Comparison of ENCODE assay signal across 1 cellular context in the genomic region with DNA sequence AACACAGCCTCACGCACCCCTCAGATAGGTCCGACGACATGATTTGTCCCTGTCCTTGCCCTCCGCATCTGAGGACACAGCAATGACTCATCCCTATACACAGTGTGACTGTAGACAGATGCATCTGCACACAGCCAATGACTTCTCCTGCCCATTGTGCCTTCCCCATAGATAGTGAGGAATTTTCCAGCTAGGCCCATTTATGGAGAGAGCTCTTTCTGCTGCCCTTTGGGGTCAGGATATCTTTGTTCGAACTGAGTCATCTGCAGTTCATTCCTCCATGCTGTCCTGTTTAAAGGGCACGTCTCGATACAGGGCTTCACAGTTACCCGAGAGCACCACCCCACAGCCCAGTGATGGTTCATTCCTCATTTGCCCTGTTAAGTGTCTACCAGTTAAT.
TF ChIP-seq lines count a peak whose summit lies in the region.

No MANE protein-coding gene starts in this region.

TF ChIP-seq in liver, 16 proteins besides CTCF, POLR2A, EP300 and RAD21 (continued from another document):
- TF ChIP-seq, protein P1, sequence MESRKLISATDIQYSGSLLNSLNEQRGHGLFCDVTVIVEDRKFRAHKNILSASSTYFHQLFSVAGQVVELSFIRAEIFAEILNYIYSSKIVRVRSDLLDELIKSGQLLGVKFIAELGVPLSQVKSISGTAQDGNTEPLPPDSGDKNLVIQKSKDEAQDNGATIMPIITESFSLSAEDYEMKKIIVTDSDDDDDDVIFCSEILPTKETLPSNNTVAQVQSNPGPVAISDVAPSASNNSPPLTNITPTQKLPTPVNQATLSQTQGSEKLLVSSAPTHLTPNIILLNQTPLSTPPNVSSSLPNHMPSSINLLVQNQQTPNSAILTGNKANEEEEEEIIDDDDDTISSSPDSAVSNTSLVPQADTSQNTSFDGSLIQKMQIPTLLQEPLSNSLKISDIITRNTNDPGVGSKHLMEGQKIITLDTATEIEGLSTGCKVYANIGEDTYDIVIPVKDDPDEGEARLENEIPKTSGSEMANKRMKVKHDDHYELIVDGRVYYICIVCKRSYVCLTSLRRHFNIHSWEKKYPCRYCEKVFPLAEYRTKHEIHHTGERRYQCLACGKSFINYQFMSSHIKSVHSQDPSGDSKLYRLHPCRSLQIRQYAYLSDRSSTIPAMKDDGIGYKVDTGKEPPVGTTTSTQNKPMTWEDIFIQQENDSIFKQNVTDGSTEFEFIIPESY (IDR thresholded peaks at IDR 0.05): no peak
- TF ChIP-seq HNF4G (IDR thresholded peaks at IDR 0.05) (no peak), JUND (IDR thresholded peaks at IDR 0.05) (peak in 1 of 2 donors; percentile 55), SP1 (IDR thresholded peaks at IDR 0.05) (no peak)
